ENCODE assay signal across 20 cellular contexts in the genomic region with DNA sequence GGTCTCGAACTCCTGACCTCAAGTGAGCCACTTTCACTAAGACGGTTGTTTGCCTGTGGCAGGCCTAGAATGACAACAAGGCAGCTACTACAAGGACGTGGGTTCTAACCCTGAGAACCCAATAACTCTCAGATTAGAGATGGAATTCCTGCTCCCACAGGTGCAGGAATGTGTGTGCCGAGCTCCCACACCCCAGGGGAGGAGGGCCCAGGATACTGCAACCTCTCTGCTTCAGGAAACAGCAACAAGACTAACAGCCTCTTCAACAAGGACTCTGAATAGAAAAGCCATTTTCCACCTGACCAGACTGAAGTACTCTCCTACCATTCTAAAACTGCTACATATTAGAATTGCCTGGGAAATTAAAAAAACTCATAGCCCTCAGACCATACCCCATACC.
"Had no signal": no experiment of that assay in that cellular context is flagged by ENCODE, and none has a peak within 500 bp of the region (broad histone marks: within the 10 kb centered on the region; RNA-seq: fewer than 3 reads in every experiment).

No MANE protein-coding gene starts in this region.

- ATAC-seq: left colon, lower lobe of right lung had no signal

- H3K27ac Mint-ChIP-seq: activated naive CD8-positive, alpha-beta T cell treated with anti-CD3 and anti-CD28 coated beads, Interleukin-2, amount 10 ng/mL, durations not matched to agents 7 days and 5 days; activated T-helper 2 cell treated with anti-CD3 and anti-CD28 coated beads, Interferon-gamma antibody, Interleukin-2, Interleukin-4, amounts not matched to agents 10 μg/mL and 5 μg/mL and 100 μg/mL, durations not matched to agents 14 hours and 24 hours and 36 hours; T-helper 1 cell treated with Interleukin-12 subunit alpha and Interleukin-12 subunit beta and Interleukin-4 antibody, amounts not matched to agents 30 μg/mL and 1 μg/mL, for 36 hours had no signal

- H3K4me3 ChIP-seq: lower lobe of right lung had no signal

- H3K27ac ChIP-seq: epithelial cell of prostate, lower lobe of right lung, VCaP had no signal

- DNase-seq: activated CD4-positive, alpha-beta T cell treated with anti-CD3 and anti-CD28 coated beads, Interleukin-2, amount 50 U/mL, for 4 hours; activated naive CD4-positive, alpha-beta T cell treated with Interleukin-2 at 50 U/mL for 16 hours; activated naive CD8-positive, alpha-beta T cell treated with anti-CD3 and anti-CD28 coated beads, Interleukin-2, amount 10 ng/mL, durations not matched to agents 7 days and 5 days; activated T-cell treated with anti-CD3 and anti-CD28 coated beads for 4 hours; amygdala; foreskin fibroblast; glutamatergic neuron; hypothalamus; islet precursor cell; left colon; lower lobe of right lung; occipital lobe; retina; stimulated activated naive CD4-positive, alpha-beta T cell treated with Interleukin-2 at 50 U/mL for 16 hours; trophoblast cell had no signal

- H3K27me3 Mint-ChIP-seq: activated naive CD8-positive, alpha-beta T cell treated with anti-CD3 and anti-CD28 coated beads, Interleukin-2, amount 10 ng/mL, durations not matched to agents 7 days and 5 days had no signal

- H3K9me3 ChIP-seq: lower lobe of right lung had no signal

- H3K9me3 Mint-ChIP-seq: activated naive CD8-positive, alpha-beta T cell treated with anti-CD3 and anti-CD28 coated beads, Interleukin-2, amount 10 ng/mL, durations not matched to agents 7 days and 5 days; activated T-helper 2 cell treated with anti-CD3 and anti-CD28 coated beads, Interferon-gamma antibody, Interleukin-2, Interleukin-4, amounts not matched to agents 10 μg/mL and 5 μg/mL and 100 μg/mL, durations not matched to agents 14 hours and 24 hours and 36 hours; nephron; T-helper 1 cell treated with Interleukin-12 subunit alpha and Interleukin-12 subunit beta and Interleukin-4 antibody, amounts not matched to agents 30 μg/mL and 1 μg/mL, for 36 hours had no signal

- H3K4me3 Mint-ChIP-seq: activated naive CD8-positive, alpha-beta T cell treated with anti-CD3 and anti-CD28 coated beads, Interleukin-2, amount 10 ng/mL, durations not matched to agents 7 days and 5 days; T-helper 1 cell treated with Interleukin-12 subunit alpha and Interleukin-12 subunit beta and Interleukin-4 antibody, amounts not matched to agents 30 μg/mL and 1 μg/mL, for 36 hours had no signal
